2 cellular contexts compared by ENCODE assay signal in the genomic region with DNA sequence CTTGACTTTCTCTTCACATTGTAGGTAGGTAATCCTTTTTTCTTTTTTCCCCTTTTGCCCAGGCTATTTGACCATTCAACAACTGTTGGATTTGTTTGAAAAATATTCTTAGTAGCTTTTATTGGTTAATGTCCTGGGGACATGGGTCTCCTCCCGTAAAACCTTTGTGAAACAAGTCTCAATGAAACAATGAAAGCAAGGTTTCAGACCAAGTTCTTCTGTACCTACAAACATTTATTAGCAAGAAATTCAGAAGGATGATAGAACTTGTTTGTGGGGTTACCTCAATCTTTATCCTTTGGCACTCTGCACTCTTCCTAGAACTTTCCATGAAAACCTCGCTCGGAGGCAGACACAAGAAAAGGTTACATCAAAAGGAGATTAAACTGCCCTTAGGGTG.
TF ChIP-seq lines count a peak whose summit lies in the region.

No MANE protein-coding gene starts in this region.

TF ChIP-seq in GM23338, 12 proteins besides CTCF, POLR2A, EP300 and RAD21 (continued from another document):
- TF ChIP-seq, protein P1, sequence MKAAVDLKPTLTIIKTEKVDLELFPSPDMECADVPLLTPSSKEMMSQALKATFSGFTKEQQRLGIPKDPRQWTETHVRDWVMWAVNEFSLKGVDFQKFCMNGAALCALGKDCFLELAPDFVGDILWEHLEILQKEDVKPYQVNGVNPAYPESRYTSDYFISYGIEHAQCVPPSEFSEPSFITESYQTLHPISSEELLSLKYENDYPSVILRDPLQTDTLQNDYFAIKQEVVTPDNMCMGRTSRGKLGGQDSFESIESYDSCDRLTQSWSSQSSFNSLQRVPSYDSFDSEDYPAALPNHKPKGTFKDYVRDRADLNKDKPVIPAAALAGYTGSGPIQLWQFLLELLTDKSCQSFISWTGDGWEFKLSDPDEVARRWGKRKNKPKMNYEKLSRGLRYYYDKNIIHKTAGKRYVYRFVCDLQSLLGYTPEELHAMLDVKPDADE (IDR thresholded peaks at IDR 0.05) = no peak
- TF ChIP-seq NANOG (IDR thresholded peaks at IDR 0.05; ENCODE audit: borderline replicate concordance) (no peak), ZNF331 (CRISPR knock-in tag; IDR thresholded peaks at IDR 0.05; ENCODE audit: low read depth) (no peak), ZNF114 (CRISPR knock-in tag; IDR thresholded peaks at IDR 0.05) (no peak), CREB1 (CRISPR knock-in tag; IDR thresholded peaks at IDR 0.05; ENCODE audit: low read depth) (no peak), EZH2phosphoT487 (IDR thresholded peaks at IDR 0.05; ENCODE audit: unreplicated experiment) (no peak), JUNB (IDR thresholded peaks at IDR 0.05; ENCODE audit: unreplicated experiment) (no peak), STAT1 (IDR thresholded peaks at IDR 0.05; ENCODE audit: unreplicated experiment) (no peak), EZH2 (IDR thresholded peaks at IDR 0.05; ENCODE audit: low read depth, unreplicated experiment) (no peak)
- TF ChIP-seq, protein P2, sequence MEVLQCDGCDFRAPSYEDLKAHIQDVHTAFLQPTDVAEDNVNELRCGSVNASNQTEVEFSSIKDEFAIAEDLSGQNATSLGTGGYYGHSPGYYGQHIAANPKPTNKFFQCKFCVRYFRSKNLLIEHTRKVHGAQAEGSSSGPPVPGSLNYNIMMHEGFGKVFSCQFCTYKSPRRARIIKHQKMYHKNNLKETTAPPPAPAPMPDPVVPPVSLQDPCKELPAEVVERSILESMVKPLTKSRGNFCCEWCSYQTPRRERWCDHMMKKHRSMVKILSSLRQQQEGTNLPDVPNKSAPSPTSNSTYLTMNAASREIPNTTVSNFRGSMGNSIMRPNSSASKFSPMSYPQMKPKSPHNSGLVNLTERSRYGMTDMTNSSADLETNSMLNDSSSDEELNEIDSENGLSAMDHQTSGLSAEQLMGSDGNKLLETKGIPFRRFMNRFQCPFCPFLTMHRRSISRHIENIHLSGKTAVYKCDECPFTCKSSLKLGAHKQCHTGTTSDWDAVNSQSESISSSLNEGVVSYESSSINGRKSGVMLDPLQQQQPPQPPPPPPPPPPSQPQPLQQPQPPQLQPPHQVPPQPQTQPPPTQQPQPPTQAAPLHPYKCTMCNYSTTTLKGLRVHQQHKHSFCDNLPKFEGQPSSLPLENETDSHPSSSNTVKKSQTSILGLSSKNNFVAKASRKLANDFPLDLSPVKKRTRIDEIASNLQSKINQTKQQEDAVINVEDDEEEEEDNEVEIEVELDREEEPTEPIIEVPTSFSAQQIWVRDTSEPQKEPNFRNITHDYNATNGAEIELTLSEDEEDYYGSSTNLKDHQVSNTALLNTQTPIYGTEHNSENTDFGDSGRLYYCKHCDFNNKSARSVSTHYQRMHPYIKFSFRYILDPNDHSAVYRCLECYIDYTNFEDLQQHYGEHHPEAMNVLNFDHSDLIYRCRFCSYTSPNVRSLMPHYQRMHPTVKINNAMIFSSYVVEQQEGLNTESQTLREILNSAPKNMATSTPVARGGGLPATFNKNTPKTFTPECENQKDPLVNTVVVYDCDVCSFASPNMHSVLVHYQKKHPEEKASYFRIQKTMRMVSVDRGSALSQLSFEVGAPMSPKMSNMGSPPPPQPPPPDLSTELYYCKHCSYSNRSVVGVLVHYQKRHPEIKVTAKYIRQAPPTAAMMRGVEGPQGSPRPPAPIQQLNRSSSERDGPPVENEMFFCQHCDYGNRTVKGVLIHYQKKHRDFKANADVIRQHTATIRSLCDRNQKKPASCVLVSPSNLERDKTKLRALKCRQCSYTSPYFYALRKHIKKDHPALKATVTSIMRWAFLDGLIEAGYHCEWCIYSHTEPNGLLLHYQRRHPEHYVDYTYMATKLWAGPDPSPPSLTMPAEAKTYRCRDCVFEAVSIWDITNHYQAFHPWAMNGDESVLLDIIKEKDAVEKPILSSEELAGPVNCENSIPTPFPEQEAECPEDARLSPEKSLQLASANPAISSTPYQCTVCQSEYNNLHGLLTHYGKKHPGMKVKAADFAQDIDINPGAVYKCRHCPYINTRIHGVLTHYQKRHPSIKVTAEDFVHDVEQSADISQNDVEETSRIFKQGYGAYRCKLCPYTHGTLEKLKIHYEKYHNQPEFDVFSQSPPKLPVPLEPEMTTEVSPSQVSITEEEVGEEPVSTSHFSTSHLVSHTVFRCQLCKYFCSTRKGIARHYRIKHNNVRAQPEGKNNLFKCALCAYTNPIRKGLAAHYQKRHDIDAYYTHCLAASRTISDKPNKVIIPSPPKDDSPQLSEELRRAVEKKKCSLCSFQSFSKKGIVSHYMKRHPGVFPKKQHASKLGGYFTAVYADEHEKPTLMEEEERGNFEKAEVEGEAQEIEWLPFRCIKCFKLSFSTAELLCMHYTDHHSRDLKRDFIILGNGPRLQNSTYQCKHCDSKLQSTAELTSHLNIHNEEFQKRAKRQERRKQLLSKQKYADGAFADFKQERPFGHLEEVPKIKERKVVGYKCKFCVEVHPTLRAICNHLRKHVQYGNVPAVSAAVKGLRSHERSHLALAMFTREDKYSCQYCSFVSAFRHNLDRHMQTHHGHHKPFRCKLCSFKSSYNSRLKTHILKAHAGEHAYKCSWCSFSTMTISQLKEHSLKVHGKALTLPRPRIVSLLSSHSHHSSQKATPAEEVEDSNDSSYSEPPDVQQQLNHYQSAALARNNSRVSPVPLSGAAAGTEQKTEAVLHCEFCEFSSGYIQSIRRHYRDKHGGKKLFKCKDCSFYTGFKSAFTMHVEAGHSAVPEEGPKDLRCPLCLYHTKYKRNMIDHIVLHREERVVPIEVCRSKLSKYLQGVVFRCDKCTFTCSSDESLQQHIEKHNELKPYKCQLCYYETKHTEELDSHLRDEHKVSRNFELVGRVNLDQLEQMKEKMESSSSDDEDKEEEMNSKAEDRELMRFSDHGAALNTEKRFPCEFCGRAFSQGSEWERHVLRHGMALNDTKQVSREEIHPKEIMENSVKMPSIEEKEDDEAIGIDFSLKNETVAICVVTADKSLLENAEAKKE (CRISPR knock-in tag; IDR thresholded peaks at IDR 0.05) = no peak

TF ChIP-seq in WTC11, 78 proteins besides CTCF, POLR2A, EP300 and RAD21 (continued from another document):
- TF ChIP-seq, protein P3, sequence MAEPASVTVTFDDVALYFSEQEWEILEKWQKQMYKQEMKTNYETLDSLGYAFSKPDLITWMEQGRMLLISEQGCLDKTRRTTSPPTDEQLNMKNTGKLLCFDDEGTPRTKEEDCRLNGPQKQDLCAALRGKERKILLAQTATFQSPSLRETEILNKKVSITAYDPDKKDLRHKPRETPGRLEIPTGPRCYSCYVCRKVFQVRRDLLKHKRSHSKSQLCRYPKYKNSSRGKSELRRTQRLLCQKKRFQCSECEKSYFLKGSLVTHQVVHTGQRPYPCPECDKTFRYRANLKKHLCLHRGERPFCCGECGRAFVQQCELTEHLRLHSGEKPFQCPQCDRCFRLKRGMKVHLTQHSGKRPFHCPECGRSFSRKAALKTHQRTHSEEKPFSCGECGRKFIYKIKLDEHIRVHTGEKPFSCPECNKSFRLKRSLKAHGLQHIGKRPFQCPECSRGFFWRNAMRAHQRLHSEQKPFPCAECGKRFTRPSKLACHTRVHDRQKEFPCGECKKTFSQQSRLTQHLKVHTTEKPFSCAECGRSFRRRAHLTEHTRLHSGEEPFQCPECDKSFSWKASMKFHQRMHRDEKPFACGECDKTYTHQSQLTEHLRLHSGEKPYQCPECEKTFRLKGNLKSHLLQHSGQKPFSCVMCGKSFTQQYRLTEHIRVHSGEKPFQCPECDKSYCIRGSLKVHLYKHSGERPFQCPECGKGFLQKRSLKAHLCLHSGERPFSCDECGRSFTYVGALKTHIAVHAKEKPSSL (CRISPR knock-in tag; conservative IDR thresholded peaks at IDR 0.05) = no peak
